ENCODE assay signal across 27 cellular contexts in genomic region chr3:39428745-39429201, GRCh38. TPM values are rescaled to one million over a fixed set of nuclear protein-coding genes. Genes with fewer than 3 reads are reported as not detected.
DNase-seq lines count a peak whose midpoint lies in the region; ATAC-seq and TF ChIP-seq lines count a peak whose summit lies in the region.
"Had no signal": no experiment of that assay in that cellular context is flagged by ENCODE, and none has a peak within 500 bp of the region (broad histone marks: within the 10 kb centered on the region; RNA-seq: fewer than 3 reads in every experiment).

No MANE protein-coding gene starts in this region.

- ATAC-seq in heart left ventricle (peak; percentile 59 to 91 (median 80)), HG02623 (IDR thresholded peaks at IDR 0.05; ENCODE audit: unreplicated experiment) (no peak)
- ATAC-seq: mucosa of descending colon had no signal

- peak overlapping the region in 3 of 12 donors; percentile 9 to 25 (median 18) for H3K4me3 ChIP-seq in heart left ventricle
- no peak overlapping the region for H3K4me3 ChIP-seq in parathyroid adenoma (ENCODE audit: low read depth, low read length)
- H3K4me3 ChIP-seq: cardiac muscle cell, GM23248, mucosa of descending colon had no signal

- H3K27ac ChIP-seq in heart left ventricle (peak overlapping the region; percentile 5 to 78 (median 66)), parathyroid adenoma (no peak overlapping the region)
- H3K27ac ChIP-seq: cardiac muscle cell, dorsolateral prefrontal cortex, GM23248 had no signal

- peak overlapping the region; percentile 51 for H2AFZ ChIP-seq in parathyroid adenoma
- H2AFZ ChIP-seq: GM23248 had no signal

- H3K9ac ChIP-seq in parathyroid adenoma, result no peak overlapping the region
- H3K9ac ChIP-seq: GM23248 had no signal

- H3K4me2 ChIP-seq in parathyroid adenoma (ENCODE audit: low read length), result no peak overlapping the region

- peak; percentile 81 for DNase-seq in NCI-H2029 (lab: John Stamatoyannopoulos, UW)
- no peak for DNase-seq in NCI-H2029 treated with DMSO at 0.1 percent for 48 hours (lab: John Stamatoyannopoulos, UW)
- peak; percentile 20 for DNase-seq in astrocyte of the hippocampus (ENCODE audit: low read depth, low spot score)
- DNase-seq in heart left ventricle, result peak; percentile 56 to 76 (median 64)
- no peak for DNase-seq in ureter (ENCODE audit: low spot score)
- DNase-seq in stimulated activated CD4-positive, alpha-beta T cell treated with anti-CD3 and anti-CD28 coated beads, Interleukin-1b, Interleukin-23, amount 100 ng/mL, for 48 hours, result no peak
- DNase-seq: activated CD4-positive, alpha-beta T cell treated with anti-CD3 and anti-CD28 coated beads for 48 hours; DND-41; dorsolateral prefrontal cortex; GM23248; Kasumi-1; mucosa of descending colon; NCI-H1048; NCI-H2107; NCI-H526; OCI-M1; SIG-M5; stimulated activated CD8-positive, alpha-beta memory T cell treated with anti-CD3 and anti-CD28 coated beads, Interleukin-4, amount 100 ng/mL, for 48 hours had no signal

- intact Hi-C loops in heart left ventricle (cut with DNase I), result no loop called here

- no peaks in the 10 kb centered on the region for H3K79me2 ChIP-seq in parathyroid adenoma

- no peaks in the 10 kb centered on the region for H3K36me3 ChIP-seq in heart left ventricle
- no peaks in the 10 kb centered on the region for H3K36me3 ChIP-seq in parathyroid adenoma (ENCODE audit: control insufficient read depth, insufficient read depth, low read length)
- H3K36me3 ChIP-seq: cardiac muscle cell had no signal

- peaks cover 0 to 14% (median 7%) of the 10 kb centered on the region in 12 donors for H3K4me1 ChIP-seq in heart left ventricle
- no peaks in the 10 kb centered on the region for H3K4me1 ChIP-seq in parathyroid adenoma

- no peak for TF ChIP-seq POLR2A in heart left ventricle (IDR thresholded peaks at IDR 0.05)

- TF ChIP-seq CTCF in heart left ventricle (IDR thresholded peaks at IDR 0.05) (no peak), parathyroid adenoma (IDR thresholded peaks at IDR 0.05) (no peak)

- H3K9me3 ChIP-seq in heart left ventricle (no peaks in the 10 kb centered on the region), parathyroid adenoma (ENCODE audit: control insufficient read depth, low read length) (no peaks in the 10 kb centered on the region)
- H3K9me3 ChIP-seq: mucosa of descending colon had no signal

- WGBS in heart left ventricle, 4 donors, result 41 to 65% (median 44%) methylated on average over 17 to 22 of the region's 22 CpGs

- no peaks in the 10 kb centered on the region for H3K27me3 ChIP-seq in heart left ventricle
- no peaks in the 10 kb centered on the region for H3K27me3 ChIP-seq in parathyroid adenoma (ENCODE audit: control insufficient read depth, insufficient read depth, low read length)
- H3K27me3 ChIP-seq: cardiac muscle cell, dorsolateral prefrontal cortex had no signal

RNA-seq across cellular contexts. Expression of gene RPSA, which starts 22.3 kb away (rescaled TPM):
- total RNA-seq in heart left ventricle (100 to 1,000 TPM; 308 to 700 (median 426) TPM), ureter (1,330 TPM)
- 1,000 to 10,000 TPM in 1 of 2 donors, 100 to 1,000 TPM in 1; 619 to 1,279 TPM for polyA plus RNA-seq in heart left ventricle

RNA-seq across cellular contexts. Expression of gene MOBP, which starts 38.7 kb away (rescaled TPM):
- total RNA-seq in heart left ventricle (under 1 TPM in 1 of 9 donors, not detected in 8; 0.17 TPM), ureter (not detected)
- polyA plus RNA-seq in heart left ventricle, result not detected
- total RNA-seq: A172; activated T-helper 2 cell treated with anti-CD3 and anti-CD28 coated beads, Interferon-gamma antibody, Interleukin-2, Interleukin-4, amounts not matched to agents 10 μg/mL and 5 μg/mL and 100 μg/mL, durations not matched to agents 14 hours and 24 hours and 36 hours; B cell; cardiac muscle cell; GM23248; HT1080; renal cortical epithelial cell; T-helper 1 cell treated with Interleukin-12 subunit alpha and Interleukin-12 subunit beta and Interleukin-4 antibody, amounts not matched to agents 30 ng/mL and 1 ng/mL, for 36 hours had no signal
- polyA plus RNA-seq: cardiac muscle cell, GM23248 had no signal

RNA-seq across cellular contexts. Expression of gene SLC25A38, which starts 45.6 kb away (rescaled TPM):
- total RNA-seq in heart left ventricle (10 to 100 TPM; 13.6 to 30.6 (median 20.9) TPM), ureter (36.0 TPM)
- polyA plus RNA-seq in heart left ventricle, result 10 to 100 TPM; 14.0 to 34.8 TPM

Comparison
In these comparisons a context has a peak if more than half of its experiments do, and no peak if none do; other contexts are left out.
1. DNase-seq: peak in NCI-H2029 (single experiment), astrocyte of the hippocampus (single experiment) and heart left ventricle (5 of 5); none in NCI-H2029 treated with DMSO at 0.1 percent for 48 hours (single experiment), ureter (single experiment) and stimulated activated CD4-positive, alpha-beta T cell treated with anti-CD3 and anti-CD28 coated beads, Interleukin-1b, Interleukin-23, amount 100 ng/mL, for 48 hours (single experiment).